ENCODE assay signal across 22 cellular contexts in the genomic region with DNA sequence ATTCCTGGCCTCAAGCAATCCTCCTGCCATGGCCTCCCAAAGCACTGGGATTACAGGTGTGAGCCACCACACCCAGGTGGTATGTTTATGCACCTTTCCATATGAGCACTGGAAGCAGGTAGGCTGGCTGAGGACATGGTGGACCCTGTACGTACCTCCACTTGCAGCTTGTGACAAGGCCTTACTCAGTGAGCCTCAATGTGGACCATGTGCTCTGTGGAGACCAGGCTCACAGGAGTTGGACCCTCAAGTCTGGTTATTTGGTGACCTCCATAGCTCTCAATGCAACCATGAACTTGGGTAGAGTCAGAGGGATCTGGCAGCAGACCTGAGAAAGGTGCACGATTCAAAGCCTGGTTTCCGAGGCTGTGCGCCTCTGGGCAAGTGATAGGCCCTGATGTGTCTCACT. TPM values are rescaled to one million over a fixed set of nuclear protein-coding genes. Genes with fewer than 3 reads are reported as not detected.
DNase-seq lines count a peak whose midpoint lies in the region; ATAC-seq and TF ChIP-seq lines count a peak whose summit lies in the region.
"Had no signal": no experiment of that assay in that cellular context is flagged by ENCODE, and none has a peak within 500 bp of the region (broad histone marks: within the 10 kb centered on the region; RNA-seq: fewer than 3 reads in every experiment).

No MANE protein-coding gene starts in this region.

- H3K27ac Mint-ChIP-seq in activated T-cell treated with anti-CD3 and anti-CD28 coated beads, Interleukin-2, amount 50 U/mL, for 72 hours, result no peak overlapping the region
- H3K27ac Mint-ChIP-seq in natural killer cell treated with Interleukin-12 subunit alpha and Interleukin-12 subunit beta and Interleukin-15 and Interleukin-18, amount 100 ng/mL, for 72 hours, result no peak overlapping the region
- H3K27ac Mint-ChIP-seq: activated CD4-positive, alpha-beta T cell treated with anti-CD3 and anti-CD28 coated beads, Interleukin-2, amount 10 ng/mL, durations not matched to agents 7 days and 5 days; activated T-helper 1 cell treated with anti-CD3 and anti-CD28 coated beads, Interleukin-12 subunit alpha, Interleukin-12 subunit beta, Interleukin-2, Interleukin-4 antibody, amounts not matched to agents 30 ng/mL and 10 ng/mL and 1 ng/mL, durations not matched to agents 14 hours and 24 hours and 36 hours had no signal

- H2AK5ac ChIP-seq in neuronal stem cell (ENCODE audit: low read depth, low read length), result no peak overlapping the region

- CTCF ChIA-PET in HEK293 (lab: Yijun Ruan, JAX), result interaction anchor here (0.6 to 9.4 kb wide), 5 partner anchors 11 to 126 kb away, joined by 3 to 79 read pairs (median 5); no protein-coding TSS in a partner anchor

- H2BK12ac ChIP-seq in neuronal stem cell (ENCODE audit: low read length), result no peak overlapping the region

- no peak overlapping the region for H4K8ac ChIP-seq in neuronal stem cell (ENCODE audit: low read depth, low read length)

- H3K27me3 Mint-ChIP-seq in activated T-cell treated with anti-CD3 and anti-CD28 coated beads, Interleukin-2, amount 50 U/mL, for 72 hours (ENCODE audit: low read depth), result no peaks in the 10 kb centered on the region
- H3K27me3 Mint-ChIP-seq in natural killer cell treated with Interleukin-12 subunit alpha and Interleukin-12 subunit beta and Interleukin-15 and Interleukin-18, amount 100 ng/mL, for 72 hours, result no peaks in the 10 kb centered on the region
- H3K27me3 Mint-ChIP-seq: activated CD4-positive, alpha-beta T cell treated with anti-CD3 and anti-CD28 coated beads, Interleukin-2, amount 10 ng/mL, durations not matched to agents 7 days and 5 days; central memory CD8-positive, alpha-beta T cell; effector memory CD8-positive, alpha-beta T cell had no signal

- H2BK5ac ChIP-seq in neuronal stem cell (ENCODE audit: low read length), result no peak overlapping the region

- H3K9me3 ChIP-seq in HEK293 (ENCODE audit: control insufficient read depth, insufficient read depth, low read depth, low read length) (no peaks in the 10 kb centered on the region), neuronal stem cell (replicated peaks in 1 of 2; ENCODE audit: control insufficient read depth in 2 of 2, insufficient read depth in 1 of 2, low read depth in 1 of 2, low read length in 2 of 2) (peaks cover 0 to 2% of the 10 kb centered on the region in 2 donors)
- H3K9me3 ChIP-seq: right atrium auricular region had no signal

- H3K4ac ChIP-seq in neuronal stem cell (ENCODE audit: low read length), result no peak overlapping the region

- peak overlapping the region; percentile 8 for H3K23ac ChIP-seq in neuronal stem cell (ENCODE audit: low read depth, low read length, poor library complexity)

- H2AFZ ChIP-seq in neuronal stem cell (ENCODE audit: low read length), result no peak overlapping the region
- H2AFZ ChIP-seq: hepatocyte had no signal

- peaks cover 5 to 13% of the 10 kb centered on the region in 2 donors for H3K36me3 Mint-ChIP-seq in activated T-cell treated with anti-CD3 and anti-CD28 coated beads, Interleukin-2, amount 50 U/mL, for 72 hours (ENCODE audit: insufficient read depth in 2 of 2)
- peaks cover under 1% of the 10 kb centered on the region for H3K36me3 Mint-ChIP-seq in natural killer cell treated with Interleukin-12 subunit alpha and Interleukin-12 subunit beta and Interleukin-15 and Interleukin-18, amount 100 ng/mL, for 72 hours

- no peak overlapping the region for H3K9ac ChIP-seq in neuronal stem cell (ENCODE audit: low read depth, low read length, poor library complexity)

- no CpG with 5 or more reads among the region's 4 CpGs for WGBS in neuronal stem cell (ENCODE audit: extremely low coverage in 2 of 2, insufficient read length in 2 of 2, insufficient replicate concordance in 1 of 2), 2 donors

- no peak for TF ChIP-seq CTCF in HEK293 (tag by site-specific recombination; IDR thresholded peaks at IDR 0.05)

- H3K4me1 ChIP-seq in HEK293 (ENCODE audit: control insufficient read depth, insufficient read depth, low read length) (peaks cover 4% of the 10 kb centered on the region; the same call in 1 of the 2 replicates), neuronal stem cell (ENCODE audit: control insufficient read depth in 2 of 2, insufficient read depth in 1 of 2, low read depth in 1 of 2, low read length in 2 of 2) (peaks cover 0 to 5% of the 10 kb centered on the region in 2 donors)
- H3K4me1 ChIP-seq: right atrium auricular region had no signal

- H3K27ac ChIP-seq in HEK293 (ENCODE audit: extremely low read depth, low read depth, low read length) (no peak overlapping the region), neuronal stem cell (replicated peaks; ENCODE audit: low read length) (no peak overlapping the region)
- H3K27ac ChIP-seq: hepatocyte, right atrium auricular region had no signal

- ATAC-seq in activated T-cell treated with anti-CD3 and anti-CD28 coated beads, Interleukin-2, amount 50 U/mL, for 72 hours (replicated peaks in 1 of 2), result no peak
- no peak for ATAC-seq in GM18858 (IDR thresholded peaks at IDR 0.05; ENCODE audit: unreplicated experiment)
- ATAC-seq in natural killer cell treated with Interleukin-12 subunit alpha and Interleukin-12 subunit beta and Interleukin-15 and Interleukin-18, amount 100 ng/mL, for 72 hours, result no peak
- ATAC-seq: effector memory CD8-positive, alpha-beta T cell had no signal

- H3K4me3 Mint-ChIP-seq in activated T-cell treated with anti-CD3 and anti-CD28 coated beads, Interleukin-2, amount 50 U/mL, for 72 hours, result no peak overlapping the region
- H3K4me3 Mint-ChIP-seq in natural killer cell treated with Interleukin-12 subunit alpha and Interleukin-12 subunit beta and Interleukin-15 and Interleukin-18, amount 100 ng/mL, for 72 hours, result no peak overlapping the region
- H3K4me3 Mint-ChIP-seq: activated CD4-positive, alpha-beta T cell treated with anti-CD3 and anti-CD28 coated beads, Interleukin-2, amount 10 ng/mL, durations not matched to agents 7 days and 5 days; activated T-helper 1 cell treated with anti-CD3 and anti-CD28 coated beads, Interleukin-12 subunit alpha, Interleukin-12 subunit beta, Interleukin-2, Interleukin-4 antibody, amounts not matched to agents 30 ng/mL and 10 ng/mL and 1 ng/mL, durations not matched to agents 14 hours and 24 hours and 36 hours; central memory CD8-positive, alpha-beta T cell; effector memory CD8-positive, alpha-beta T cell had no signal

- POLR2A ChIA-PET in HEK293 (lab: Yijun Ruan, JAX), result interaction anchor here (1.0 to 7.9 kb wide), 7 partner anchors 7 to 467 kb away, joined by 3 to 85 read pairs (median 4); partner anchors contain the start of gene KCNC3

- no peaks in the 10 kb centered on the region for H3K9me3 Mint-ChIP-seq in activated T-cell treated with anti-CD3 and anti-CD28 coated beads, Interleukin-2, amount 50 U/mL, for 72 hours
- H3K9me3 Mint-ChIP-seq in natural killer cell treated with Interleukin-12 subunit alpha and Interleukin-12 subunit beta and Interleukin-15 and Interleukin-18, amount 100 ng/mL, for 72 hours, result no peaks in the 10 kb centered on the region
- H3K9me3 Mint-ChIP-seq: activated CD4-positive, alpha-beta T cell treated with anti-CD3 and anti-CD28 coated beads, Interleukin-2, amount 10 ng/mL, durations not matched to agents 7 days and 5 days; activated T-helper 1 cell treated with anti-CD3 and anti-CD28 coated beads, Interleukin-12 subunit alpha, Interleukin-12 subunit beta, Interleukin-2, Interleukin-4 antibody, amounts not matched to agents 30 ng/mL and 10 ng/mL and 1 ng/mL, durations not matched to agents 14 hours and 24 hours and 36 hours; central memory CD8-positive, alpha-beta T cell; effector memory CD8-positive, alpha-beta T cell had no signal

- no peak overlapping the region for H3K18ac ChIP-seq in neuronal stem cell (ENCODE audit: low read length)

- H3K79me1 ChIP-seq in neuronal stem cell (ENCODE audit: low read depth, low read length), result peaks cover 6% of the 10 kb centered on the region

- no peak overlapping the region for H4K91ac ChIP-seq in neuronal stem cell (ENCODE audit: low read depth, low read length, poor library complexity)

- H2BK15ac ChIP-seq in neuronal stem cell (ENCODE audit: low read length), result no peak overlapping the region

- H3K27me3 ChIP-seq in neuronal stem cell (ENCODE audit: control insufficient read depth in 3 of 3, insufficient read depth in 3 of 3, low read depth in 1 of 3, low read length in 3 of 3), result no peaks in the 10 kb centered on the region
- H3K27me3 ChIP-seq: hepatocyte, right atrium auricular region had no signal

- H3K14ac ChIP-seq in neuronal stem cell (ENCODE audit: low read length), result no peak overlapping the region

- H3K4me1 Mint-ChIP-seq in activated T-cell treated with anti-CD3 and anti-CD28 coated beads, Interleukin-2, amount 50 U/mL, for 72 hours (ENCODE audit: low read depth), result no peaks in the 10 kb centered on the region
- peaks cover 4 to 7% of the 10 kb centered on the region in 2 donors for H3K4me1 Mint-ChIP-seq in natural killer cell treated with Interleukin-12 subunit alpha and Interleukin-12 subunit beta and Interleukin-15 and Interleukin-18, amount 100 ng/mL, for 72 hours (ENCODE audit: low read depth in 2 of 2)
- H3K4me1 Mint-ChIP-seq: central memory CD8-positive, alpha-beta T cell had no signal

- no peak overlapping the region for H3K4me2 ChIP-seq in neuronal stem cell (ENCODE audit: insufficient read depth, low read length, poor library complexity, severe bottlenecking)
- H3K4me2 ChIP-seq: hepatocyte had no signal

- H2BK120ac ChIP-seq in neuronal stem cell (ENCODE audit: low read depth, low read length), result no peak overlapping the region

- H3K4me3 ChIP-seq in HEK293 (ENCODE audit: low read depth, low read length) (no peak overlapping the region), neuronal stem cell (ENCODE audit: low read length in 2 of 2) (no peak overlapping the region)
- H3K4me3 ChIP-seq: hepatocyte, right atrium auricular region had no signal

- peak; percentile 55 to 58 for DNase-seq in activated T-cell treated with anti-CD3 and anti-CD28 coated beads, Interleukin-2, amount 50 U/mL, for 48 hours
- DNase-seq in activated T-cell treated with anti-CD3 and anti-CD28 coated beads, Interleukin-2, amount 50 U/mL, for 72 hours, result no peak
- peak; percentile 29 for DNase-seq in SW480 (ENCODE audit: low spot score)
- no peak for DNase-seq in neuronal stem cell (ENCODE audit: low spot score)
- no peak for DNase-seq in natural killer cell treated with Interleukin-12 subunit alpha and Interleukin-12 subunit beta and Interleukin-15 and Interleukin-18, amount 100 ng/mL, for 72 hours (ENCODE audit: low spot score)
- no peak for DNase-seq in NCI-H2029 treated with DMSO at 0.1 percent for 48 hours (lab: John Stamatoyannopoulos, UW)
- DNase-seq: activated CD4-positive, alpha-beta T cell treated with anti-CD3 and anti-CD28 coated beads, Interleukin-2, amount 10 ng/mL, durations not matched to agents 7 days and 5 days; AML-193; amygdala; effector memory CD8-positive, alpha-beta T cell; IMR-90; midbrain; NCI-H1092 treated with DMSO at 0.1 percent for 48 hours; nucleus accumbens; SHP77 had no signal

- H3K36me3 ChIP-seq in HEK293 (ENCODE audit: control insufficient read depth in 2 of 2, insufficient read depth in 1 of 2, low read length in 2 of 2) (peaks cover 14 to 54% of the 10 kb centered on the region in 2 experiments), neuronal stem cell (replicated peaks in 1 of 2; ENCODE audit: control insufficient read depth in 2 of 2, insufficient read depth in 2 of 2, low read length in 2 of 2) (peaks cover 40 to 58% of the 10 kb centered on the region in 2 donors)

RNA-seq across cellular contexts. Expression of gene ACP4, which starts 5.5 kb away (rescaled TPM):
- not detected for total RNA-seq in activated T-cell treated with anti-CD3 and anti-CD28 coated beads, Interleukin-2, amount 50 U/mL, for 72 hours
- not detected for polyA plus RNA-seq in neuronal stem cell (2013, experiment 1 of 2)
- polyA plus RNA-seq in neuronal stem cell (2013, experiment 2 of 2), result not detected
- not detected for total RNA-seq in natural killer cell treated with Interleukin-12 subunit alpha and Interleukin-12 subunit beta and Interleukin-15 and Interleukin-18, amount 100 ng/mL, for 72 hours
- total RNA-seq: activated CD4-positive, alpha-beta T cell treated with anti-CD3 and anti-CD28 coated beads, Interleukin-2, amount 10 ng/mL, durations not matched to agents 7 days and 5 days; activated T-helper 1 cell treated with anti-CD3 and anti-CD28 coated beads, Interleukin-12 subunit alpha, Interleukin-12 subunit beta, Interleukin-2, Interleukin-4 antibody, amounts not matched to agents 30 ng/mL and 10 ng/mL and 1 ng/mL, durations not matched to agents 14 hours and 24 hours and 36 hours; hepatocyte; IMR-90; right atrium auricular region; T-helper 2 cell treated with Interferon-gamma antibody and Interleukin-4, amounts not matched to agents 100 ng/mL and 5 ng/mL, for 36 hours had no signal
- polyA plus RNA-seq: hepatocyte, IMR-90 had no signal

RNA-seq across cellular contexts. Expression of gene GPR32, which starts 25.4 kb away (rescaled TPM):
- not detected for total RNA-seq in activated T-cell treated with anti-CD3 and anti-CD28 coated beads, Interleukin-2, amount 50 U/mL, for 72 hours
- not detected for polyA plus RNA-seq in neuronal stem cell (2013, experiment 1 of 2)
- polyA plus RNA-seq in neuronal stem cell (2013, experiment 2 of 2), result not detected
- total RNA-seq in natural killer cell treated with Interleukin-12 subunit alpha and Interleukin-12 subunit beta and Interleukin-15 and Interleukin-18, amount 100 ng/mL, for 72 hours, result not detected
- total RNA-seq: activated CD4-positive, alpha-beta T cell treated with anti-CD3 and anti-CD28 coated beads, Interleukin-2, amount 10 ng/mL, durations not matched to agents 7 days and 5 days; activated T-helper 1 cell treated with anti-CD3 and anti-CD28 coated beads, Interleukin-12 subunit alpha, Interleukin-12 subunit beta, Interleukin-2, Interleukin-4 antibody, amounts not matched to agents 30 ng/mL and 10 ng/mL and 1 ng/mL, durations not matched to agents 14 hours and 24 hours and 36 hours; hepatocyte; IMR-90; right atrium auricular region; T-helper 2 cell treated with Interferon-gamma antibody and Interleukin-4, amounts not matched to agents 100 ng/mL and 5 ng/mL, for 36 hours had no signal
- polyA plus RNA-seq: hepatocyte, IMR-90 had no signal

RNA-seq across cellular contexts. Expression of gene KLK1, which starts 27.9 kb away (rescaled TPM):
- 1 to 10 TPM; 1.7 to 2.3 TPM for total RNA-seq in activated T-cell treated with anti-CD3 and anti-CD28 coated beads, Interleukin-2, amount 50 U/mL, for 72 hours
- not detected for polyA plus RNA-seq in neuronal stem cell (2013, experiment 1 of 2)
- polyA plus RNA-seq in neuronal stem cell (2013, experiment 2 of 2), result not detected
- not detected for total RNA-seq in natural killer cell treated with Interleukin-12 subunit alpha and Interleukin-12 subunit beta and Interleukin-15 and Interleukin-18, amount 100 ng/mL, for 72 hours
- total RNA-seq: IMR-90 had no signal
- polyA plus RNA-seq: IMR-90 had no signal

RNA-seq across cellular contexts. Expression of gene KLK15, which starts 37.7 kb away (rescaled TPM):
- total RNA-seq in activated T-cell treated with anti-CD3 and anti-CD28 coated beads, Interleukin-2, amount 50 U/mL, for 72 hours, result not detected
- not detected for polyA plus RNA-seq in neuronal stem cell (2013, experiment 1 of 2)
- not detected for polyA plus RNA-seq in neuronal stem cell (2013, experiment 2 of 2)
- total RNA-seq in natural killer cell treated with Interleukin-12 subunit alpha and Interleukin-12 subunit beta and Interleukin-15 and Interleukin-18, amount 100 ng/mL, for 72 hours, result not detected
- total RNA-seq: activated CD4-positive, alpha-beta T cell treated with anti-CD3 and anti-CD28 coated beads, Interleukin-2, amount 10 ng/mL, durations not matched to agents 7 days and 5 days; activated T-helper 1 cell treated with anti-CD3 and anti-CD28 coated beads, Interleukin-12 subunit alpha, Interleukin-12 subunit beta, Interleukin-2, Interleukin-4 antibody, amounts not matched to agents 30 ng/mL and 10 ng/mL and 1 ng/mL, durations not matched to agents 14 hours and 24 hours and 36 hours; hepatocyte; IMR-90; right atrium auricular region; T-helper 2 cell treated with Interferon-gamma antibody and Interleukin-4, amounts not matched to agents 100 ng/mL and 5 ng/mL, for 36 hours had no signal
- polyA plus RNA-seq: hepatocyte, IMR-90 had no signal

RNA-seq across cellular contexts. Expression of gene KLK3, which starts 59.0 kb away (rescaled TPM):
- total RNA-seq in activated T-cell treated with anti-CD3 and anti-CD28 coated beads, Interleukin-2, amount 50 U/mL, for 72 hours, result not detected
- polyA plus RNA-seq in neuronal stem cell (2013, experiment 1 of 2), result not detected
- not detected for polyA plus RNA-seq in neuronal stem cell (2013, experiment 2 of 2)
- not detected for total RNA-seq in natural killer cell treated with Interleukin-12 subunit alpha and Interleukin-12 subunit beta and Interleukin-15 and Interleukin-18, amount 100 ng/mL, for 72 hours
- total RNA-seq: activated CD4-positive, alpha-beta T cell treated with anti-CD3 and anti-CD28 coated beads, Interleukin-2, amount 10 ng/mL, durations not matched to agents 7 days and 5 days; activated T-helper 1 cell treated with anti-CD3 and anti-CD28 coated beads, Interleukin-12 subunit alpha, Interleukin-12 subunit beta, Interleukin-2, Interleukin-4 antibody, amounts not matched to agents 30 ng/mL and 10 ng/mL and 1 ng/mL, durations not matched to agents 14 hours and 24 hours and 36 hours; hepatocyte; IMR-90; right atrium auricular region; T-helper 2 cell treated with Interferon-gamma antibody and Interleukin-4, amounts not matched to agents 100 ng/mL and 5 ng/mL, for 36 hours had no signal
- polyA plus RNA-seq: hepatocyte, IMR-90 had no signal

Comparison
In these comparisons a context has a peak if more than half of its experiments do, and no peak if none do; other contexts are left out.
1. DNase-seq: peak in activated T-cell treated with anti-CD3 and anti-CD28 coated beads, Interleukin-2, amount 50 U/mL, for 48 hours (2 of 2) and SW480 (single experiment); none in activated T-cell treated with anti-CD3 and anti-CD28 coated beads, Interleukin-2, amount 50 U/mL, for 72 hours (0 of 2), neuronal stem cell (single experiment), natural killer cell treated with Interleukin-12 subunit alpha and Interleukin-12 subunit beta and Interleukin-15 and Interleukin-18, amount 100 ng/mL, for 72 hours (single experiment) and NCI-H2029 treated with DMSO at 0.1 percent for 48 hours (single experiment).